Comparison of ENCODE assay signal across 1 cellular context in the genomic region with DNA sequence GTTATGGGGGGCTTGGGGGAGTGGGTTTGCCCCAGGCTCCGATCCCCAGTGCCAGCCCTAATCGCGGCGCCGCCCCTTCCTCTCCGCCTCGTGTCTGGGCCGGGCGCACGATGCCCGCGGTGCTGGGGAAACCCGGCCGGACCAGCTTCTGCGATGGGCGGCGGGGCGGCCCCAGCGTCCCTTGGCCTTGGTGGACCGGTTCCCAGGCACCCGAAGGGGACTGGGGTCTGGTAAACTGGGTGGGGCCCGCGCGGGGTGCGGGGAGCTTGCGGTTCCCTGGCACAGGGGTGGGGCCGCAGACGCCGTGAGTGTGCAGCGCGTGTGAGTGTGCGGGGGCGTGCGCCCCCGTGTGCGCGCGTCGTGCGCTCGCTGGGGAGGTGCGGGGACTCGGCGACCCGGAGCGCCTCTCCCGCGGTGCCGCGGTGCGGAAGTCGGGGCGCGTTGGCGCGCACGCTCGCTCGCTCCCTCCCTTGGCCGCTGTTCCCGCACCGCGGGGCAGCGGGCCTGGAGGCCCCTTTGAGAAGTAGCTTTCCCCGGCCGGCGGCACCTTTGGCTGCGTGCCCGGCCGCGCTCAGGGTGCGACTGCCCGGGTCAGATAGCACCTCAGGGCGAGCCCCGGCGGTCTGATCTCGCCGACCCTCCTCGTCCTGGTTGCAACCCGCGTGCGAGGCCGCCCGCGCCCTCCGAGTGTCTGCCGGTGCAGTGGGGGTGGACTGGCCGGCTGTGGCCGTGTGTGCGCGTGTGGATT.
TF ChIP-seq lines count a peak whose summit lies in the region.

No MANE protein-coding gene starts in this region.

TF ChIP-seq in HepG2, 621 proteins besides CTCF, POLR2A, EP300 and RAD21 (continued from another document and continues in another):
- no peak for TF ChIP-seq ZNF318 (CRISPR knock-in tag; IDR thresholded peaks at IDR 0.05)
- no peak for TF ChIP-seq ZNF572 (CRISPR knock-in tag; IDR thresholded peaks at IDR 0.05)
- peak; percentile 68 for TF ChIP-seq RBFOX2 (IDR thresholded peaks at IDR 0.05; ENCODE audit: low read depth, low read length)
- TF ChIP-seq ARNTL (CRISPR knock-in tag; IDR thresholded peaks at IDR 0.05): no peak
- TF ChIP-seq ZNF564 (CRISPR knock-in tag; IDR thresholded peaks at IDR 0.05): no peak
- TF ChIP-seq MLXIP (CRISPR knock-in tag; IDR thresholded peaks at IDR 0.05; ENCODE audit: borderline replicate concordance): no peak
- TF ChIP-seq HES4 (CRISPR knock-in tag; IDR thresholded peaks at IDR 0.05; ENCODE audit: borderline replicate concordance): no peak; the same call in 1 of the 2 replicates
- TF ChIP-seq RBAK (CRISPR knock-in tag; IDR thresholded peaks at IDR 0.05): no peak
- TF ChIP-seq PHF21A (CRISPR knock-in tag; IDR thresholded peaks at IDR 0.05): peak; percentile 57
- peak; percentile 49; the same call in 1 of the 2 replicates for TF ChIP-seq FOXC1 (CRISPR knock-in tag; IDR thresholded peaks at IDR 0.05; ENCODE audit: borderline replicate concordance)
- no peak for TF ChIP-seq RFX1 (IDR thresholded peaks at IDR 0.05)
- TF ChIP-seq FOXO1 (CRISPR knock-in tag; IDR thresholded peaks at IDR 0.05): peak; percentile 5; the same call in 1 of the 2 replicates
- TF ChIP-seq ZKSCAN5 (CRISPR knock-in tag; IDR thresholded peaks at IDR 0.05): no peak
- no peak for TF ChIP-seq ZBTB39 (CRISPR knock-in tag; IDR thresholded peaks at IDR 0.05)
- TF ChIP-seq DZIP1 (CRISPR knock-in tag; IDR thresholded peaks at IDR 0.05): peak; percentile 69; the same call in 1 of the 2 replicates
- TF ChIP-seq PAF1 (CRISPR knock-in tag; IDR thresholded peaks at IDR 0.05): no peak
- no peak for TF ChIP-seq KDM1A (CRISPR knock-in tag; IDR thresholded peaks at IDR 0.05)
- TF ChIP-seq ZNF446 (CRISPR knock-in tag; IDR thresholded peaks at IDR 0.05): no peak; the same call in 1 of the 2 replicates
- TF ChIP-seq ZNF883 (CRISPR knock-in tag; IDR thresholded peaks at IDR 0.05; ENCODE audit: not compliant biosample characterization): no peak
- peak; percentile 10; the same call in 1 of the 2 replicates for TF ChIP-seq GFI1 (CRISPR knock-in tag; IDR thresholded peaks at IDR 0.05; ENCODE audit: borderline replicate concordance)
- TF ChIP-seq, protein P1, sequence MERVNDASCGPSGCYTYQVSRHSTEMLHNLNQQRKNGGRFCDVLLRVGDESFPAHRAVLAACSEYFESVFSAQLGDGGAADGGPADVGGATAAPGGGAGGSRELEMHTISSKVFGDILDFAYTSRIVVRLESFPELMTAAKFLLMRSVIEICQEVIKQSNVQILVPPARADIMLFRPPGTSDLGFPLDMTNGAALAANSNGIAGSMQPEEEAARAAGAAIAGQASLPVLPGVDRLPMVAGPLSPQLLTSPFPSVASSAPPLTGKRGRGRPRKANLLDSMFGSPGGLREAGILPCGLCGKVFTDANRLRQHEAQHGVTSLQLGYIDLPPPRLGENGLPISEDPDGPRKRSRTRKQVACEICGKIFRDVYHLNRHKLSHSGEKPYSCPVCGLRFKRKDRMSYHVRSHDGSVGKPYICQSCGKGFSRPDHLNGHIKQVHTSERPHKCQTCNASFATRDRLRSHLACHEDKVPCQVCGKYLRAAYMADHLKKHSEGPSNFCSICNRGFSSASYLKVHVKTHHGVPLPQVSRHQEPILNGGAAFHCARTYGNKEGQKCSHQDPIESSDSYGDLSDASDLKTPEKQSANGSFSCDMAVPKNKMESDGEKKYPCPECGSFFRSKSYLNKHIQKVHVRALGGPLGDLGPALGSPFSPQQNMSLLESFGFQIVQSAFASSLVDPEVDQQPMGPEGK (CRISPR knock-in tag; IDR thresholded peaks at IDR 0.05): peak; percentile 44; the same call in 1 of the 2 replicates
- no peak for TF ChIP-seq NFE2L2 (IDR thresholded peaks at IDR 0.05; ENCODE audit: low read length)
- TF ChIP-seq ZNF597 (CRISPR knock-in tag; IDR thresholded peaks at IDR 0.05): no peak
- TF ChIP-seq PRDM15 (CRISPR knock-in tag; IDR thresholded peaks at IDR 0.05): no peak; the same call in 1 of the 2 replicates
- TF ChIP-seq, protein P2, sequence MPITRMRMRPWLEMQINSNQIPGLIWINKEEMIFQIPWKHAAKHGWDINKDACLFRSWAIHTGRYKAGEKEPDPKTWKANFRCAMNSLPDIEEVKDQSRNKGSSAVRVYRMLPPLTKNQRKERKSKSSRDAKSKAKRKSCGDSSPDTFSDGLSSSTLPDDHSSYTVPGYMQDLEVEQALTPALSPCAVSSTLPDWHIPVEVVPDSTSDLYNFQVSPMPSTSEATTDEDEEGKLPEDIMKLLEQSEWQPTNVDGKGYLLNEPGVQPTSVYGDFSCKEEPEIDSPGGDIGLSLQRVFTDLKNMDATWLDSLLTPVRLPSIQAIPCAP (CRISPR knock-in tag; IDR thresholded peaks at IDR 0.05; ENCODE audit: low read depth): no peak
